Comparison of ENCODE assay signal across 11 cellular contexts in the genomic region with DNA sequence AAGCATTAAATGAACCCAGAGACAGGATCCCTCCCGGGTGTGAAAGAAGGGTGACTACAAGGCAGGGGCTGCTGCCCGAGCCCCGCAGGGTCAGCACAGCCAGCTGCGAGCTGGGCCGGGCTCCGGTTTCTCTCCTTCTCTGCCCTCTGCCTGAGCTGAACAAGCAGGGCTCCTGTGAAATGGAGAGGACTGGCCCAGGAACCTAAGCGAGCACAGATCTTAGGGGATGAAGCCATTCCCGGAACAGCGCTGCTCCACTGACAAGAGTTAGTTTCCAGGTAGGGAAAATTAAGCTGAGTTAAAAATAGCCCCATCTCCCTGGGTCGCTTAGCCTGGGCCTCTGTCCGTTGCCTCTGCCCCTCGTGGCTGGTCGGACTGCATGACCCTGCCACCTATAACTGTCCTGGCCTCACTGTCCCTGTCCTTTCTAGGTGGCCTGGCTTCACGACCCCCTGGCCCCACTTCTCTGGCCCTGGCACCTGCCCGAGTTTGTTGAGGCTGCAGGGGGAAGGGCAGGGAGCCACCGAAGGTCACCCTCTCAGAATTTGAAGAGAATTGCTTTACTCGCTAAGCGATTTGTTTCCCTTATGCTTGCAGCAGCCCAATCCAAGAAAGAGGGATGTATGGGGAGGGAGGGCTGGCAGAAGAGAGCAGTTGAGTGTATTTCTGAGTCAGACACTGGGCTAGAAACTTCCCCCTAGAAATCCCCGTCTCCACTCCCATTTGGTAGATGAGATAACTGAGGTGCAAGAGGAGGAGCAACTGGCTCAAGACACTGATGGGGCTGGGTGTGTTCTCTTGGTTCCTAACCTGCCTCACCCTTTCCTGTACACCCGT. TPM values are rescaled to one million over a fixed set of nuclear protein-coding genes. Genes with fewer than 3 reads are reported as not detected.
DNase-seq lines count a peak whose midpoint lies in the region; FAIRE-seq and TF ChIP-seq lines count a peak whose summit lies in the region.
"Had no signal": no experiment of that assay in that cellular context is flagged by ENCODE, and none has a peak within 500 bp of the region (broad histone marks: within the 10 kb centered on the region; RNA-seq: fewer than 3 reads in every experiment).

No MANE protein-coding gene starts in this region.

- H3K9me3 ChIP-seq in HUES64 (ENCODE audit: insufficient read depth, low read depth, low read length) (no peaks in the 10 kb centered on the region), esophagus squamous epithelium (no peaks in the 10 kb centered on the region)

- TF ChIP-seq POLR2A in esophagus squamous epithelium (IDR thresholded peaks at IDR 0.05) = no peak

- 22% methylated on average over 19 of the region's 20 CpGs for WGBS in HUES64
- 56 to 71% methylated on average over 14 to 18 of the region's 20 CpGs for WGBS in esophagus squamous epithelium, 2 donors

- H3K9ac ChIP-seq in HUES64 (ENCODE audit: low read depth, low read length) = peak overlapping the region; percentile 45; the same call in 1 of the 2 replicates

- H3K4me1 Mint-ChIP-seq in endothelial cell (ENCODE audit: unreplicated experiment) = peaks cover 30% of the 10 kb centered on the region

- H3K27me3 Mint-ChIP-seq in endothelial cell (ENCODE audit: unreplicated experiment) = peaks cover 21% of the 10 kb centered on the region

- H3K27ac Mint-ChIP-seq in endothelial cell (ENCODE audit: unreplicated experiment) = peak overlapping the region; percentile 94

- H3K4me1 ChIP-seq in HUES64 (ENCODE audit: insufficient read depth, low read length) (peaks cover 31% of the 10 kb centered on the region), esophagus squamous epithelium (peaks cover 21 to 46% (median 29%) of the 10 kb centered on the region in 3 donors)

- TF ChIP-seq CTCF in endothelial cell (IDR thresholded peaks at IDR 0.05; ENCODE audit: unreplicated experiment) (no peak), retinal pigment epithelial cell (conservative IDR thresholded peaks at IDR 0.05; ENCODE audit: low read depth, low read length) (peak; percentile 3), esophagus squamous epithelium (IDR thresholded peaks at IDR 0.05) (no peak)

- peaks cover 6% of the 10 kb centered on the region for H3K36me3 Mint-ChIP-seq in endothelial cell (ENCODE audit: low read depth, unreplicated experiment)

- peak overlapping the region; percentile 87 for H3K27ac ChIP-seq in HUES64 (ENCODE audit: low read depth, low read length)
- H3K27ac ChIP-seq in esophagus squamous epithelium = no peak overlapping the region

- FAIRE-seq in GM18507 (lab: Jason Lieb, UNC) = peak; percentile 91
- FAIRE-seq: K562, keratinocyte had no signal

- H3K27me3 ChIP-seq in HUES64 (ENCODE audit: insufficient read depth, low read length) (no peaks in the 10 kb centered on the region; the same call in 1 of the 2 replicates), esophagus squamous epithelium (peaks cover 0 to 53% (median 0%) of the 10 kb centered on the region in 4 donors)

- DNase-seq in GM18507 (ENCODE audit: extremely low spot score, insufficient read length, low read depth) (peak; percentile 50), endothelial cell (ENCODE audit: low spot score) (no peak), retinal pigment epithelial cell (ENCODE audit: low read depth) (no peak), COR-L47 (lab: John Stamatoyannopoulos, UW) (no peak), DMS 273 treated with DMSO at 0.1 percent for 48 hours (lab: John Stamatoyannopoulos, UW) (no peak), esophagus squamous epithelium (lab: John Stamatoyannopoulos, UW) (no peak)
- DNase-seq: cortex of kidney had no signal

- H3K36me3 ChIP-seq in HUES64 (ENCODE audit: insufficient read depth, low read length) (no peaks in the 10 kb centered on the region), esophagus squamous epithelium (no peaks in the 10 kb centered on the region)

- H3K4me3 Mint-ChIP-seq in endothelial cell (ENCODE audit: unreplicated experiment) = no peak overlapping the region

- H3K4me3 ChIP-seq in HUES64 (ENCODE audit: low read length) = peak overlapping the region; percentile 23; the same call in 1 of the 2 replicates
- no peak overlapping the region for H3K4me3 ChIP-seq in retinal pigment epithelial cell (ENCODE audit: low read length)
- H3K4me3 ChIP-seq in esophagus squamous epithelium = no peak overlapping the region
- H3K4me3 ChIP-seq: K562 had no signal

- H3K9me3 Mint-ChIP-seq in endothelial cell (ENCODE audit: unreplicated experiment) = no peaks in the 10 kb centered on the region

- intact Hi-C loops in esophagus squamous epithelium (cut with DNase I) = no loop called here

RNA-seq across cellular contexts. Expression of a gene that starts 2.6 kb away (rescaled TPM):
- not detected for polyA plus RNA-seq in HUES64 (2013, experiment 1 of 2)
- polyA plus RNA-seq in HUES64 (2013, experiment 2 of 2) = not detected
- total RNA-seq in endothelial cell (ENCODE audit: unreplicated experiment) = 0.21 TPM
- 10 to 100 TPM in 1 of 4 donors, 1 to 10 TPM in 2, under 1 TPM in 1; 0.35 to 18.3 (median 1.4) TPM for total RNA-seq in esophagus squamous epithelium
- total RNA-seq: activated CD8-positive, alpha-beta memory T cell treated with anti-CD3 and anti-CD28 coated beads for 36 hours; K562 had no signal
- polyA plus RNA-seq: K562 had no signal
